ENCODE assay signal across 21 cellular contexts in genomic region chr2:157887946-157888345, GRCh38.
"Had no signal": no experiment of that assay in that cellular context is flagged by ENCODE, and none has a peak within 500 bp of the region (broad histone marks: within the 10 kb centered on the region; RNA-seq: fewer than 3 reads in every experiment).

No MANE protein-coding gene starts in this region.

- H3K4me3 ChIP-seq: adrenal gland had no signal

- H3K27ac ChIP-seq: adrenal gland, WERI-Rb-1 had no signal

- H3K27me3 Mint-ChIP-seq: activated CD8-positive, alpha-beta T cell treated with anti-CD3 and anti-CD28 coated beads for 36 hours had no signal

- H3K27ac Mint-ChIP-seq: activated CD8-positive, alpha-beta T cell treated with anti-CD3 and anti-CD28 coated beads for 36 hours; activated naive CD8-positive, alpha-beta T cell treated with anti-CD3 and anti-CD28 coated beads, Interleukin-2, amount 10 ng/mL, durations not matched to agents 7 days and 5 days had no signal

- H3K4me3 Mint-ChIP-seq: activated CD8-positive, alpha-beta T cell treated with anti-CD3 and anti-CD28 coated beads for 36 hours; activated naive CD8-positive, alpha-beta T cell treated with anti-CD3 and anti-CD28 coated beads, Interleukin-2, amount 10 ng/mL, durations not matched to agents 7 days and 5 days had no signal

- ATAC-seq: activated CD8-positive, alpha-beta T cell treated with anti-CD3 and anti-CD28 coated beads for 36 hours had no signal

- H3K4me1 ChIP-seq: adrenal gland had no signal

- H3K27me3 ChIP-seq: adrenal gland had no signal

- H3K36me3 ChIP-seq: adrenal gland, WERI-Rb-1 had no signal

- H3K9me3 ChIP-seq: adrenal gland had no signal

- DNase-seq: activated CD4-positive, alpha-beta T cell treated with anti-CD3 and anti-CD28 coated beads for 4 hours; activated CD8-positive, alpha-beta memory T cell treated with anti-CD3 and anti-CD28 coated beads, Interleukin-2, amount 50 U/mL, for 4 hours; activated CD8-positive, alpha-beta T cell treated with anti-CD3 and anti-CD28 coated beads for 36 hours; activated naive CD4-positive, alpha-beta T cell treated with anti-CD3 and anti-CD28 coated beads, Interleukin-2, amount 50 U/mL, for 16 hours; activated naive CD8-positive, alpha-beta T cell treated with anti-CD3 and anti-CD28 coated beads, Interleukin-2, amount 10 ng/mL, durations not matched to agents 7 days and 5 days; activated T-cell treated with anti-CD3 and anti-CD28 coated beads, Interleukin-2, amount 50 U/mL, for 1 hour; adrenal gland; anterior cingulate cortex; Karpas-422; NCI-H1092 treated with DMSO at 0.1 percent for 48 hours; NCI-H1417 treated with DMSO at 0.1 percent for 48 hours; NCI-H1694; NCI-H2029; NCI-H2107; NCI-H2171 treated with DMSO at 0.1 percent for 48 hours; NCI-H226; NCI-H526; NCI-H82; SIG-M5; T-helper 1 cell; WERI-Rb-1 had no signal
